1 cellular context compared by ENCODE assay signal in genomic region chr13:30466358-30466714, GRCh38.
TF ChIP-seq lines count a peak whose summit lies in the region.

No MANE protein-coding gene starts in this region.

TF ChIP-seq in K562, 482 proteins besides CTCF, POLR2A, EP300 and RAD21 (continued from another document):
- TF ChIP-seq, protein P1, sequence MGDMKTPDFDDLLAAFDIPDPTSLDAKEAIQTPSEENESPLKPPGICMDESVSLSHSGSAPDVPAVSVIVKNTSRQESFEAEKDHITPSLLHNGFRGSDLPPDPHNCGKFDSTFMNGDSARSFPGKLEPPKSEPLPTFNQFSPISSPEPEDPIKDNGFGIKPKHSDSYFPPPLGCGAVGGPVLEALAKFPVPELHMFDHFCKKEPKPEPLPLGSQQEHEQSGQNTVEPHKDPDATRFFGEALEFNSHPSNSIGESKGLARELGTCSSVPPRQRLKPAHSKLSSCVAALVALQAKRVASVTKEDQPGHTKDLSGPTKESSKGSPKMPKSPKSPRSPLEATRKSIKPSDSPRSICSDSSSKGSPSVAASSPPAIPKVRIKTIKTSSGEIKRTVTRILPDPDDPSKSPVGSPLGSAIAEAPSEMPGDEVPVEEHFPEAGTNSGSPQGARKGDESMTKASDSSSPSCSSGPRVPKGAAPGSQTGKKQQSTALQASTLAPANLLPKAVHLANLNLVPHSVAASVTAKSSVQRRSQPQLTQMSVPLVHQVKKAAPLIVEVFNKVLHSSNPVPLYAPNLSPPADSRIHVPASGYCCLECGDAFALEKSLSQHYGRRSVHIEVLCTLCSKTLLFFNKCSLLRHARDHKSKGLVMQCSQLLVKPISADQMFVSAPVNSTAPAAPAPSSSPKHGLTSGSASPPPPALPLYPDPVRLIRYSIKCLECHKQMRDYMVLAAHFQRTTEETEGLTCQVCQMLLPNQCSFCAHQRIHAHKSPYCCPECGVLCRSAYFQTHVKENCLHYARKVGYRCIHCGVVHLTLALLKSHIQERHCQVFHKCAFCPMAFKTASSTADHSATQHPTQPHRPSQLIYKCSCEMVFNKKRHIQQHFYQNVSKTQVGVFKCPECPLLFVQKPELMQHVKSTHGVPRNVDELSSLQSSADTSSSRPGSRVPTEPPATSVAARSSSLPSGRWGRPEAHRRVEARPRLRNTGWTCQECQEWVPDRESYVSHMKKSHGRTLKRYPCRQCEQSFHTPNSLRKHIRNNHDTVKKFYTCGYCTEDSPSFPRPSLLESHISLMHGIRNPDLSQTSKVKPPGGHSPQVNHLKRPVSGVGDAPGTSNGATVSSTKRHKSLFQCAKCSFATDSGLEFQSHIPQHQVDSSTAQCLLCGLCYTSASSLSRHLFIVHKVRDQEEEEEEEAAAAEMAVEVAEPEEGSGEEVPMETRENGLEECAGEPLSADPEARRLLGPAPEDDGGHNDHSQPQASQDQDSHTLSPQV (IDR thresholded peaks at IDR 0.05) = peak; percentile 34; the same call in 1 of the 2 replicates
- peak; percentile 15; the same call in 1 of the 2 replicates for TF ChIP-seq PHF8 (IDR thresholded peaks at IDR 0.05; ENCODE audit: borderline replicate concordance, low read length)
- TF ChIP-seq POLR2AphosphoS5 (IDR thresholded peaks at IDR 0.05; ENCODE audit: control insufficient read depth, insufficient read depth, low read depth, low read length) = peak; percentile 19; the same call in 1 of the 2 replicates
- peak; percentile 7 for TF ChIP-seq TAF1 (IDR thresholded peaks at IDR 0.05; ENCODE audit: control insufficient read depth, extremely low read depth, insufficient read depth, low read length, severe bottlenecking)
- TF ChIP-seq RBM34 (IDR thresholded peaks at IDR 0.05; ENCODE audit: borderline replicate concordance, insufficient read depth, low read length) = no peak
- TF ChIP-seq CCAR2 (IDR thresholded peaks at IDR 0.05; ENCODE audit: low read depth, low read length) = no peak
- TF ChIP-seq EP400 (IDR thresholded peaks at IDR 0.05) = peak; percentile 23
